ENCODE assay signal across 8 cellular contexts in the genomic region with DNA sequence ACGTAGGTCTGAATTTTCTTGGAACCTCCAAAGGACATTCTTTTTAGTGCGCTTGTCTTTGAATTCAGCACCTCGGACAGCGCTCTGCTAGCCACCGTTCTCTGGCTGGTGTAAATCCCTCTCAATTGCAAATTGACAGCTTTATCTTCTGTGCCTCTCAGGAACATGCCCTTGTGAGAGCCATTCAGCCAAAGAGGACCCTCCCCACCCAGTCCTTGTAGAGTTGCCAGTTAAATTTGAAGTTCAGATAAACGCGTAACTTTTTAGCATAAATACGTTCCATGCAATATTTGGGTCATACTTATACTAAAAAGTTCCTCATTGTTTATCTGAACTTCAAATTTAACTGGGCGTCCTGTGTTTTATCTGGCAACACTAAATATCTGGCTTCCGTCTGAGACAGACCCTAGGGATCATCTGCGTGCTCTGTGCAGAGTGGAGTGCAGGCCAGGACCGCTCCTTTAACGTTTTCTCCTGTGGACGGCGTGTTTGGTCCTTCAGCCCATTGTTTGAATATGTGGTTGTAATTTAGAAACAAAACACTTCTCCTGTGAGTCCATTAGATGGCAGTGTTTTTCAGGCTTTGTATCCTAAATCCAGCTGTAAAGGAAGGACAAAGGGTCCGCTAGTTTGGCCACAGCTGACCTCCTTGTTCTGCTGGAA. TPM values are rescaled to one million over a fixed set of nuclear protein-coding genes. Genes with fewer than 3 reads are reported as not detected.
A peak's percentile ranks its signal among the peaks of the same experiment; 100 is the strongest.
DNase-seq lines count a peak whose midpoint lies in the region; ATAC-seq, FAIRE-seq and TF ChIP-seq lines count a peak whose summit lies in the region.

No MANE protein-coding gene starts in this region.

- TF ChIP-seq CTCF in D721Med (IDR thresholded peaks at IDR 0.05; ENCODE audit: insufficient read depth, missing control alignments): peak; percentile 76
- TF ChIP-seq CTCF in Panc1 (IDR thresholded peaks at IDR 0.05): peak; percentile 82

- H3K27me3 ChIP-seq in HUES6 (ENCODE audit: control insufficient read depth, insufficient read depth, low read length) (no peaks in the 10 kb centered on the region), Panc1 (ENCODE audit: control insufficient read depth, insufficient read depth, low read length) (no peaks in the 10 kb centered on the region)

- no peak overlapping the region for H3K9ac ChIP-seq in HUES6 (ENCODE audit: low read length)

- H3K4me1 ChIP-seq in HUES6 (ENCODE audit: control insufficient read depth, insufficient read depth, low read length) (peaks cover 3% of the 10 kb centered on the region), Panc1 (ENCODE audit: control insufficient read depth, insufficient read depth, low read length) (no peaks in the 10 kb centered on the region)

- no peaks in the 10 kb centered on the region for H3K27me3 Mint-ChIP-seq in activated naive CD8-positive, alpha-beta T cell treated with anti-CD3 and anti-CD28 coated beads, Interleukin-2, amount 10 ng/mL, durations not matched to agents 7 days and 5 days
- H3K27me3 Mint-ChIP-seq in stimulated activated naive B cell treated with anti-CD40 and anti-IgM and Interleukin-4, amounts not matched to agents 10 μg/mL and 1 μg/mL and 100 μg/mL, for 72 hours: no peaks in the 10 kb centered on the region

- H3K36me3 Mint-ChIP-seq in activated naive CD8-positive, alpha-beta T cell treated with anti-CD3 and anti-CD28 coated beads, Interleukin-2, amount 10 ng/mL, durations not matched to agents 7 days and 5 days: peaks cover 21% of the 10 kb centered on the region
- peaks cover 50 to 68% of the 10 kb centered on the region in 2 donors for H3K36me3 Mint-ChIP-seq in stimulated activated naive B cell treated with anti-CD40 and anti-IgM and Interleukin-4, amounts not matched to agents 10 μg/mL and 1 μg/mL and 100 μg/mL, for 72 hours

- POLR2A ChIA-PET in Panc1 (lab: Charles Lee): interaction anchor here (0.6 kb wide), 1 partner anchor 152 kb away, joined by 14 read pairs; no protein-coding TSS in a partner anchor
- POLR2A ChIA-PET in activated naive CD8-positive, alpha-beta T cell treated with anti-CD3 and anti-CD28 coated beads, Interleukin-2, amount 10 ng/mL, durations not matched to agents 7 days and 5 days (lab: Charles Lee): no interaction called here

- peak; percentile 72 for DNase-seq in D721Med (ENCODE audit: insufficient read length, low spot score)
- peak; percentile 18 for DNase-seq in Panc1 (ENCODE audit: low read depth, low spot score)
- peak; percentile 49 for DNase-seq in activated naive CD8-positive, alpha-beta T cell treated with anti-CD3 and anti-CD28 coated beads, Interleukin-2, amount 10 ng/mL, durations not matched to agents 7 days and 5 days
- DNase-seq in left cardiac atrium: peak; percentile 69
- peak; percentile 86 for DNase-seq in retina
- no peak for DNase-seq in stimulated activated naive B cell treated with anti-CD40 and anti-IgM and Interleukin-4, amounts not matched to agents 10 μg/mL and 1 μg/mL and 100 μg/mL, for 72 hours

- ATAC-seq in Panc1: peak; percentile 68
- ATAC-seq in activated naive CD8-positive, alpha-beta T cell treated with anti-CD3 and anti-CD28 coated beads, Interleukin-2, amount 10 ng/mL, durations not matched to agents 7 days and 5 days (ENCODE audit: low read depth): no peak
- peak; percentile 44 to 79 for ATAC-seq in left cardiac atrium
- ATAC-seq in GM19397 (IDR thresholded peaks at IDR 0.05; ENCODE audit: unreplicated experiment): no peak
- no peak for ATAC-seq in stimulated activated naive B cell treated with anti-CD40 and anti-IgM and Interleukin-4, amounts not matched to agents 10 μg/mL and 1 μg/mL and 100 μg/mL, for 72 hours (replicated peaks)

- no TSS peak for BruUV-seq in Panc1 (replicated peaks; lab: Mats Ljungman, UMichigan)

- H3K9me3 ChIP-seq in HUES6 (ENCODE audit: control insufficient read depth, insufficient read depth, low read depth, low read length): no peaks in the 10 kb centered on the region
- H3K9me3 ChIP-seq in Panc1 (ENCODE audit: control insufficient read depth, insufficient read depth, low read depth, low read length): no peaks in the 10 kb centered on the region

- no peak overlapping the region for H3K27ac ChIP-seq in HUES6 (ENCODE audit: low read depth, low read length)
- H3K27ac ChIP-seq in Panc1 (ENCODE audit: low read length): no peak overlapping the region

- no peaks in the 10 kb centered on the region for H3K9me3 Mint-ChIP-seq in activated naive CD8-positive, alpha-beta T cell treated with anti-CD3 and anti-CD28 coated beads, Interleukin-2, amount 10 ng/mL, durations not matched to agents 7 days and 5 days
- H3K9me3 Mint-ChIP-seq in stimulated activated naive B cell treated with anti-CD40 and anti-IgM and Interleukin-4, amounts not matched to agents 10 μg/mL and 1 μg/mL and 100 μg/mL, for 72 hours: no peaks in the 10 kb centered on the region

- peaks cover 6% of the 10 kb centered on the region for H3K4me1 Mint-ChIP-seq in activated naive CD8-positive, alpha-beta T cell treated with anti-CD3 and anti-CD28 coated beads, Interleukin-2, amount 10 ng/mL, durations not matched to agents 7 days and 5 days
- peaks cover 10 to 14% of the 10 kb centered on the region in 2 donors for H3K4me1 Mint-ChIP-seq in stimulated activated naive B cell treated with anti-CD40 and anti-IgM and Interleukin-4, amounts not matched to agents 10 μg/mL and 1 μg/mL and 100 μg/mL, for 72 hours

- H3K36me3 ChIP-seq in HUES6 (ENCODE audit: control insufficient read depth, insufficient read depth, low read length) (no peaks in the 10 kb centered on the region), Panc1 (ENCODE audit: control insufficient read depth, insufficient read depth, low read length) (no peaks in the 10 kb centered on the region)

- no peak overlapping the region for H3K27ac Mint-ChIP-seq in activated naive CD8-positive, alpha-beta T cell treated with anti-CD3 and anti-CD28 coated beads, Interleukin-2, amount 10 ng/mL, durations not matched to agents 7 days and 5 days
- no peak overlapping the region for H3K27ac Mint-ChIP-seq in stimulated activated naive B cell treated with anti-CD40 and anti-IgM and Interleukin-4, amounts not matched to agents 10 μg/mL and 1 μg/mL and 100 μg/mL, for 72 hours

- FAIRE-seq in D721Med (lab: Jason Lieb, UNC): no peak

- H3K4me3 Mint-ChIP-seq in activated naive CD8-positive, alpha-beta T cell treated with anti-CD3 and anti-CD28 coated beads, Interleukin-2, amount 10 ng/mL, durations not matched to agents 7 days and 5 days: no peak overlapping the region
- H3K4me3 Mint-ChIP-seq in stimulated activated naive B cell treated with anti-CD40 and anti-IgM and Interleukin-4, amounts not matched to agents 10 μg/mL and 1 μg/mL and 100 μg/mL, for 72 hours: no peak overlapping the region

- CTCF ChIA-PET in Panc1 (lab: Charles Lee): interaction anchor here (0.7 to 1.4 kb wide), 4 partner anchors 30 to 192 kb away, joined by 3 to 5 read pairs (median 4); no protein-coding TSS in a partner anchor

- in situ Hi-C loops in Panc1 (cut with HindIII; ENCODE audit: low pct_unique_long_range_greater_than_20kb, low sequenced_read_pairs): no loop called here

- intact Hi-C loops in Panc1 (cut with micrococcal nuclease; ENCODE audit: unreplicated experiment) (loop anchor here (2.0 to 5.0 kb wide), 2 partner anchors 130 to 192 kb away; a partner anchor contains a TSS), left cardiac atrium (cut with DNase I) (loop anchor here (5.0 to 10.0 kb wide), 2 partner anchors 122 to 190 kb away; a partner anchor contains a TSS)

- H3K4me3 ChIP-seq in HUES6 (ENCODE audit: low read depth, low read length) (peak overlapping the region; percentile 25; the same call in 1 of the 2 replicates), Panc1 (ENCODE audit: low read depth in 2 of 2, low read length in 2 of 2) (no peak overlapping the region)

RNA-seq across cellular contexts. Expression of a gene that starts 7.0 kb away (rescaled TPM):
- 27.6 TPM for total RNA-seq in Panc1 (2021; ENCODE audit: unreplicated experiment)
- polyA plus RNA-seq in Panc1 (2012; ENCODE audit: insufficient read length): 27.2 TPM
- 100 to 1,000 TPM; 290 to 307 TPM for total RNA-seq in activated naive CD8-positive, alpha-beta T cell treated with anti-CD3 and anti-CD28 coated beads, Interleukin-2, amount 10 ng/mL, durations not matched to agents 7 days and 5 days
- total RNA-seq in left cardiac atrium: 10 to 100 TPM; 13.2 to 14.7 TPM

Comparison
In these comparisons a context has a peak if more than half of its experiments do, and no peak if none do; other contexts are left out.
1. ATAC-seq: peak in Panc1 (single experiment) and left cardiac atrium (2 of 2); none in activated naive CD8-positive, alpha-beta T cell treated with anti-CD3 and anti-CD28 coated beads, Interleukin-2, amount 10 ng/mL, durations not matched to agents 7 days and 5 days (single experiment), GM19397 (single experiment) and stimulated activated naive B cell treated with anti-CD40 and anti-IgM and Interleukin-4, amounts not matched to agents 10 μg/mL and 1 μg/mL and 100 μg/mL, for 72 hours (0 of 2).
2. RNA of a gene that starts 7.0 kb away (total RNA-seq): 290 to 307 TPM in activated naive CD8-positive, alpha-beta T cell treated with anti-CD3 and anti-CD28 coated beads, Interleukin-2, amount 10 ng/mL, durations not matched to agents 7 days and 5 days; 27.6 TPM in Panc1 (single experiment) and 13.2 to 14.7 TPM in left cardiac atrium; every median in the first group is over 10 times any median in the second.